Comparison of ENCODE assay signal across 1 cellular context in genomic region chr10:69179089-69179742, GRCh38.
TF ChIP-seq lines count a peak whose summit lies in the region.

No MANE protein-coding gene starts in this region.

TF ChIP-seq in K562, 482 proteins besides CTCF, POLR2A, EP300 and RAD21 (continued from another document):
- TF ChIP-seq MEF2D (tag; conservative IDR thresholded peaks at IDR 0.05; ENCODE audit: low read depth) = no peak
- TF ChIP-seq PREB (CRISPR knock-in tag; IDR thresholded peaks at IDR 0.05) = no peak
- no peak for TF ChIP-seq ZBTB1 (CRISPR knock-in tag; IDR thresholded peaks at IDR 0.05; ENCODE audit: borderline replicate concordance, low read depth)
- TF ChIP-seq KLF6 (CRISPR knock-in tag; IDR thresholded peaks at IDR 0.05; ENCODE audit: borderline replicate concordance) = no peak
- TF ChIP-seq NCOA6 (IDR thresholded peaks at IDR 0.05) = no peak
- peak; percentile 60; the same call in 1 of the 2 replicates for TF ChIP-seq E2F5 (CRISPR knock-in tag; IDR thresholded peaks at IDR 0.05)
- TF ChIP-seq NBN (IDR thresholded peaks at IDR 0.05; ENCODE audit: low read depth) = no peak
- TF ChIP-seq MTA3 (IDR thresholded peaks at IDR 0.05; ENCODE audit: borderline replicate concordance) = peak; percentile 92; the same call in 1 of the 2 replicates
- TF ChIP-seq DNMT1 (IDR thresholded peaks at IDR 0.05) = no peak
- no peak for TF ChIP-seq HDAC2 (IDR thresholded peaks at IDR 0.05)
- TF ChIP-seq BRF2 (IDR thresholded peaks at IDR 0.05; ENCODE audit: borderline replicate concordance, insufficient read depth, insufficient read length) = no peak
- no peak for TF ChIP-seq ZNF740 (CRISPR knock-in tag; IDR thresholded peaks at IDR 0.05)
- TF ChIP-seq ZNF740 (tag; IDR thresholded peaks at IDR 0.05) = no peak
- TF ChIP-seq ZNF217 (CRISPR knock-in tag; IDR thresholded peaks at IDR 0.05) = no peak
- TF ChIP-seq ZNF77 (CRISPR knock-in tag; IDR thresholded peaks at IDR 0.05) = no peak
- TF ChIP-seq THAP7 (CRISPR knock-in tag; IDR thresholded peaks at IDR 0.05) = 0 out of 2 replicates have a peak, but pooled peaks have one; percentile 15
- no peak for TF ChIP-seq FOSL1 (tag; conservative IDR thresholded peaks at IDR 0.05)
- TF ChIP-seq FOXO4 (CRISPR knock-in tag; IDR thresholded peaks at IDR 0.05) = no peak
- TF ChIP-seq CXXC5 (CRISPR knock-in tag; IDR thresholded peaks at IDR 0.05) = 0 out of 2 replicates have a peak, but pooled peaks have one; percentile 9
- no peak for TF ChIP-seq ZNF699 (CRISPR knock-in tag; IDR thresholded peaks at IDR 0.05; ENCODE audit: insufficient replicate concordance)
- peak; percentile 72 for TF ChIP-seq DPF2 (IDR thresholded peaks at IDR 0.05)
- no peak for TF ChIP-seq IRF1 (CRISPR knock-in tag; IDR thresholded peaks at IDR 0.05; ENCODE audit: borderline replicate concordance)
- no peak for TF ChIP-seq RB1 (IDR thresholded peaks at IDR 0.05; ENCODE audit: low read depth)
- 0 out of 2 replicates have a peak, but pooled peaks have one; percentile 40 for TF ChIP-seq CBX1 (IDR thresholded peaks at IDR 0.05; ENCODE audit: low read depth)
- no peak for TF ChIP-seq CEBPZ (IDR thresholded peaks at IDR 0.05; ENCODE audit: borderline replicate concordance, low read depth, low read length)
- TF ChIP-seq HEY1 (CRISPR knock-in tag; IDR thresholded peaks at IDR 0.05; ENCODE audit: borderline replicate concordance) = no peak
- TF ChIP-seq ZC3H4 (CRISPR knock-in tag; IDR thresholded peaks at IDR 0.05; ENCODE audit: borderline replicate concordance) = peak; percentile 79; the same call in 1 of the 2 replicates
- TF ChIP-seq ZNF197 (CRISPR knock-in tag; IDR thresholded peaks at IDR 0.05; ENCODE audit: low read depth) = no peak
- no peak for TF ChIP-seq ZBTB9 (CRISPR knock-in tag; IDR thresholded peaks at IDR 0.05)
- TF ChIP-seq TAF7 (tag; IDR thresholded peaks at IDR 0.05) = peak; percentile 59
- TF ChIP-seq THRAP3 (IDR thresholded peaks at IDR 0.05; ENCODE audit: borderline replicate concordance) = peak; percentile 80; the same call in 1 of the 2 replicates
- TF ChIP-seq ZNF609 (CRISPR knock-in tag; IDR thresholded peaks at IDR 0.05; ENCODE audit: borderline replicate concordance) = peak; percentile 24; the same call in 1 of the 2 replicates
- no peak for TF ChIP-seq JUNB (CRISPR knock-in tag; conservative IDR thresholded peaks at IDR 0.05)
- TF ChIP-seq GABPB2 (CRISPR knock-in tag; conservative IDR thresholded peaks at IDR 0.05) = no peak
- TF ChIP-seq STAT6 (CRISPR knock-in tag; IDR thresholded peaks at IDR 0.05) = no peak
- no peak for TF ChIP-seq MTA2 (IDR thresholded peaks at IDR 0.05; ENCODE audit: low read depth)
